ENCODE assay signal across 17 cellular contexts in genomic region chr2:170991398-170992185, GRCh38.
DNase-seq lines count a peak whose midpoint lies in the region; ATAC-seq, FAIRE-seq and TF ChIP-seq lines count a peak whose summit lies in the region.
"Had no signal": no experiment of that assay in that cellular context is flagged by ENCODE, and none has a peak within 500 bp of the region (broad histone marks: within the 10 kb centered on the region; RNA-seq: fewer than 3 reads in every experiment).

No MANE protein-coding gene starts in this region.

- in situ Hi-C loops in SK-MEL-5 (cut with HindIII; ENCODE audit: low pct_unique_long_range_greater_than_20kb, low sequenced_read_pairs) = no loop called here

- TF ChIP-seq CTCF in AG04449 (IDR thresholded peaks at IDR 0.05; ENCODE audit: insufficient read depth, low read length, missing control alignments) (peak; percentile 8), epithelial cell of esophagus (IDR thresholded peaks at IDR 0.05; ENCODE audit: insufficient read depth, low read depth, low read length, missing control alignments) (peak; percentile 27)

- ATAC-seq in HG02852 (IDR thresholded peaks at IDR 0.05; ENCODE audit: unreplicated experiment) (no peak), GM21381 (IDR thresholded peaks at IDR 0.05; ENCODE audit: unreplicated experiment) (no peak), HG03196 (IDR thresholded peaks at IDR 0.05; ENCODE audit: unreplicated experiment) (no peak)
- ATAC-seq: activated CD8-positive, alpha-beta T cell treated with anti-CD3 and anti-CD28 coated beads, Interleukin-2, amount 10 ng/mL, durations not matched to agents 7 days and 5 days; left ventricle myocardium superior; pancreas had no signal

- peak; percentile 52 for FAIRE-seq in GM18507 (lab: Jason Lieb, UNC)
- FAIRE-seq: endothelial cell of umbilical vein, pancreas had no signal

- H3K4me3 ChIP-seq in AG04449 (ENCODE audit: low read depth, low read length) (no peak overlapping the region), epithelial cell of esophagus (ENCODE audit: low read length) (no peak overlapping the region)
- H3K4me3 ChIP-seq: adrenal gland, pancreas had no signal

- CTCF ChIA-PET in AG04449 (lab: Yijun Ruan, JAX) = interaction anchor here (1.3 to 1.7 kb wide), 2 partner anchors 168 to 425 kb away, joined by 3 to 9 read pairs; no protein-coding TSS in a partner anchor

- POLR2A ChIA-PET in AG04449 (lab: Yijun Ruan, JAX) = no interaction called here

- DNase-seq in AG04449 (ENCODE audit: low read depth, low spot score) (no peak), GM18507 (ENCODE audit: extremely low spot score, insufficient read length, low read depth) (no peak), SK-MEL-5 (ENCODE audit: low read depth, low spot score) (peak; percentile 37), epithelial cell of esophagus (ENCODE audit: low read depth) (no peak)
- DNase-seq in activated CD4-positive, CD25-positive, alpha-beta regulatory T cell treated with anti-CD3 and anti-CD28 coated beads, Interleukin-2, amount 50 U/mL, for 72 hours = no peak
- DNase-seq: activated CD8-positive, alpha-beta T cell treated with anti-CD3 and anti-CD28 coated beads, Interleukin-2, amount 10 ng/mL, durations not matched to agents 7 days and 5 days; adrenal gland; Caco-2; HCEC 1CT; left ventricle myocardium superior; NCI-H146; pancreas; SW 1271 had no signal
